8 cellular contexts compared by ENCODE assay signal in genomic region chr6:100657678-100658330, GRCh38.
DNase-seq lines count a peak whose midpoint lies in the region; ATAC-seq and TF ChIP-seq lines count a peak whose summit lies in the region.

No MANE protein-coding gene starts in this region.

- H3K9ac ChIP-seq in neural progenitor cell = no peak overlapping the region

- no peak overlapping the region for H3K4me3 Mint-ChIP-seq in neural progenitor cell
- no peak overlapping the region for H3K4me3 Mint-ChIP-seq in activated CD4-positive, alpha-beta memory T cell treated with anti-CD3 and anti-CD28 coated beads for 36 hours

- in situ Hi-C loops in astrocyte of the cerebellum (cut with HindIII; ENCODE audit: low sequenced_read_pairs) = no loop called here

- H3K4me1 Mint-ChIP-seq in neural progenitor cell = no peaks in the 10 kb centered on the region
- no peaks in the 10 kb centered on the region for H3K4me1 Mint-ChIP-seq in activated CD4-positive, alpha-beta memory T cell treated with anti-CD3 and anti-CD28 coated beads for 36 hours (ENCODE audit: low read depth)

- no peaks in the 10 kb centered on the region for H3K9me3 ChIP-seq in neural progenitor cell (ENCODE audit: low read depth)

- H3K27ac ChIP-seq in neural progenitor cell = no peak overlapping the region

- H3F3A ChIP-seq in neural progenitor cell (ENCODE audit: low read depth) = no peaks in the 10 kb centered on the region

- H3K36me3 ChIP-seq in neural progenitor cell = no peaks in the 10 kb centered on the region

- H2AFZ ChIP-seq in neural progenitor cell (replicated peaks) = no peak overlapping the region

- no peaks in the 10 kb centered on the region for H3K4me1 ChIP-seq in neural progenitor cell

- no peaks in the 10 kb centered on the region for H3K27me3 ChIP-seq in neural progenitor cell

- TF ChIP-seq CTCF in astrocyte of the cerebellum (IDR thresholded peaks at IDR 0.05; ENCODE audit: low read depth, low read length, missing control alignments) = peak; percentile 15
- TF ChIP-seq CTCF in neural progenitor cell (IDR thresholded peaks at IDR 0.05) = peak; percentile 44

- no peaks in the 10 kb centered on the region for H3K9me3 Mint-ChIP-seq in neural progenitor cell
- no peaks in the 10 kb centered on the region for H3K9me3 Mint-ChIP-seq in activated CD4-positive, alpha-beta memory T cell treated with anti-CD3 and anti-CD28 coated beads for 36 hours

- POLR2A ChIA-PET in activated CD4-positive, alpha-beta memory T cell treated with anti-CD3 and anti-CD28 coated beads for 36 hours (lab: Charles Lee) = no interaction called here

- H3K27me3 Mint-ChIP-seq in neural progenitor cell (ENCODE audit: insufficient read depth, low read depth) = no peaks in the 10 kb centered on the region
- no peaks in the 10 kb centered on the region for H3K27me3 Mint-ChIP-seq in activated CD4-positive, alpha-beta memory T cell treated with anti-CD3 and anti-CD28 coated beads for 36 hours

- peak; percentile 46 for DNase-seq in DMS 273 (lab: John Stamatoyannopoulos, UW; ENCODE audit: unreplicated experiment)
- DNase-seq in H4 (ENCODE audit: low spot score) = peak; percentile 10
- DNase-seq in NCI-H2029 treated with DMSO at 0.1 percent for 48 hours (lab: John Stamatoyannopoulos, UW) = peak; percentile 28
- peak; percentile 8 for DNase-seq in astrocyte of the cerebellum (ENCODE audit: low read depth)
- no peak for DNase-seq in neural progenitor cell (ENCODE audit: low spot score)
- no peak for DNase-seq in SKM-1 (lab: John Stamatoyannopoulos, UW; ENCODE audit: unreplicated experiment)
- no peak for DNase-seq in activated CD4-positive, alpha-beta memory T cell treated with anti-CD3 and anti-CD28 coated beads for 36 hours

- H3K4me2 ChIP-seq in neural progenitor cell = no peak overlapping the region

- CTCF ChIA-PET in activated CD4-positive, alpha-beta memory T cell treated with anti-CD3 and anti-CD28 coated beads for 36 hours (lab: Charles Lee) = interaction anchor here (0.9 to 1.7 kb wide), 4 partner anchors 21 to 790 kb away, joined by 3 to 5 read pairs (median 3); no protein-coding TSS in a partner anchor

- H3K79me2 ChIP-seq in neural progenitor cell (ENCODE audit: low read depth) = no peaks in the 10 kb centered on the region

- intact Hi-C loops in activated CD4-positive, alpha-beta memory T cell treated with anti-CD3 and anti-CD28 coated beads for 36 hours (cut with micrococcal nuclease) = no loop called here

- no peak overlapping the region for H3K27ac Mint-ChIP-seq in neural progenitor cell
- no peak overlapping the region for H3K27ac Mint-ChIP-seq in activated CD4-positive, alpha-beta memory T cell treated with anti-CD3 and anti-CD28 coated beads for 36 hours

- no peak for ATAC-seq in GM18873 (IDR thresholded peaks at IDR 0.05; ENCODE audit: low FRiP score, unreplicated experiment)

- no peak overlapping the region for H3K4me3 ChIP-seq in astrocyte of the cerebellum (ENCODE audit: low read depth, low read length)
- H3K4me3 ChIP-seq in neural progenitor cell = no peak overlapping the region

- H3K36me3 Mint-ChIP-seq in neural progenitor cell = no peaks in the 10 kb centered on the region
- H3K36me3 Mint-ChIP-seq in activated CD4-positive, alpha-beta memory T cell treated with anti-CD3 and anti-CD28 coated beads for 36 hours = peaks cover 10% of the 10 kb centered on the region

- H4K20me1 ChIP-seq in neural progenitor cell (ENCODE audit: low read depth) = no peaks in the 10 kb centered on the region

Comparison
In these comparisons a context has a peak if more than half of its experiments do, and no peak if none do; other contexts are left out.
1. DNase-seq: peak in DMS 273 (single experiment), H4 (single experiment), NCI-H2029 treated with DMSO at 0.1 percent for 48 hours (single experiment) and astrocyte of the cerebellum (single experiment); none in neural progenitor cell (single experiment), SKM-1 (single experiment) and activated CD4-positive, alpha-beta memory T cell treated with anti-CD3 and anti-CD28 coated beads for 36 hours (single experiment).